ENCODE assay signal across 8 cellular contexts in genomic region chr4:147590249-147590920, GRCh38.
DNase-seq lines count a peak whose midpoint lies in the region; TF ChIP-seq lines count a peak whose summit lies in the region.

No MANE protein-coding gene starts in this region.

- H3K27ac ChIP-seq in C4-2B: peak overlapping the region; percentile 36; the same call in 1 of the 2 replicates

- H3K4me3 ChIP-seq in cardiac fibroblast (replicated peaks in 1 of 2; ENCODE audit: low read depth in 2 of 2, low read length in 2 of 2): no peak overlapping the region

- TF ChIP-seq CTCF in C4-2B (conservative IDR thresholded peaks at IDR 0.05): peak; percentile 85
- peak; percentile 70 for TF ChIP-seq CTCF in cardiac fibroblast (IDR thresholded peaks at IDR 0.05; ENCODE audit: low read depth, low read length)

- peak; percentile 34 for DNase-seq in GM19240 (ENCODE audit: insufficient read length, low spot score)
- peak; percentile 47 for DNase-seq in LoVo (ENCODE audit: low spot score)
- peak; percentile 10 for DNase-seq in T follicular helper cell (ENCODE audit: low read depth)
- DNase-seq in cardiac fibroblast (ENCODE audit: low read depth in 2 of 2): peak; percentile 84 to 89
- DNase-seq in kidney glomerular epithelial cell (lab: John Stamatoyannopoulos, UW): peak; percentile 60
- peak; percentile 6 to 41 (median 9) for DNase-seq in stimulated activated CD4-positive, alpha-beta T cell treated with anti-CD3 and anti-CD28 coated beads, TNF-alpha, amount 100 ng/mL, for 24 hours (ENCODE audit: low read depth in 3 of 3)
- no peak for DNase-seq in NCI-H2107 treated with DMSO at 0.1 percent for 48 hours (lab: John Stamatoyannopoulos, UW; ENCODE audit: unreplicated experiment)
